ENCODE assay signal across 30 cellular contexts in genomic region chr17:27368971-27369370, GRCh38.
"Had no signal": no experiment of that assay in that cellular context is flagged by ENCODE, and none has a peak within 500 bp of the region (broad histone marks: within the 10 kb centered on the region; RNA-seq: fewer than 3 reads in every experiment).

No MANE protein-coding gene starts in this region.

- H3K27ac Mint-ChIP-seq: activated B cell treated with CpG ODN at 0.5 μM for 24 hours; activated CD8-positive, alpha-beta T cell treated with anti-CD3 and anti-CD28 coated beads for 36 hours; activated naive CD8-positive, alpha-beta T cell; activated T-helper 17 cell treated with anti-CD3 and anti-CD28 coated beads, Interleukin-2, amount 50 U/mL, for 72 hours; dendritic cell treated with granulocyte-macrophage colony-stimulating factor and Interleukin-4, amounts not matched to agents 40 ng/mL and 50 ng/mL, for 4 days; endodermal cell; T-helper 17 cell; T-helper 2 cell treated with Interferon-gamma antibody and Interleukin-4, amounts not matched to agents 5 μg/mL and 100 μg/mL, for 36 hours had no signal

- H3K36me3 ChIP-seq: brain microvascular endothelial cell, WERI-Rb-1 had no signal

- H3K4me1 Mint-ChIP-seq: activated B cell treated with CpG ODN at 0.5 μM for 24 hours; activated T-helper 17 cell treated with anti-CD3 and anti-CD28 coated beads, Interleukin-2, amount 50 U/mL, for 72 hours; central memory CD8-positive, alpha-beta T cell; endodermal cell; T-helper 17 cell had no signal

- DNase-seq: activated B cell treated with CpG ODN at 0.5 μM for 24 hours; activated CD4-positive, alpha-beta T cell treated with anti-CD3 and anti-CD28 coated beads for 48 hours; activated CD4-positive, alpha-beta T cell treated with anti-CD3 and anti-CD28 coated beads, Interleukin-2, amount 50 U/mL, for 1 hour; activated CD4-positive, alpha-beta T cell treated with anti-CD3 and anti-CD28 coated beads, Interleukin-2, amount 50 U/mL, for 48 hours; activated CD8-positive, alpha-beta memory T cell treated with anti-CD3 and anti-CD28 coated beads for 24 hours; activated CD8-positive, alpha-beta T cell treated with anti-CD3 and anti-CD28 coated beads for 36 hours; activated effector memory CD4-positive, alpha-beta T cell treated with Interleukin-2 at 50 U/mL for 16 hours; activated gamma-delta T cell treated with Interleukin-2 at 50 U/mL for 16 hours; activated naive CD4-positive, alpha-beta T cell treated with anti-CD3 and anti-CD28 coated beads, Interleukin-2, amount 50 U/mL, for 16 hours; activated naive CD4-positive, alpha-beta T cell treated with Interleukin-2 at 50 U/mL for 16 hours; activated T-cell treated with anti-CD3 and anti-CD28 coated beads, Interleukin-2, amount 50 U/mL, for 4 hours; amniotic stem cell; anterior cingulate cortex; brain microvascular endothelial cell; dorsolateral prefrontal cortex; effector memory CD4-positive, alpha-beta T cell; endodermal cell; foreskin fibroblast; T-helper 1 cell; T-helper 17 cell; T1000; WERI-Rb-1 had no signal

- H3K4me3 ChIP-seq: coronary artery, dorsolateral prefrontal cortex had no signal

- H3K4me3 Mint-ChIP-seq: activated B cell treated with CpG ODN at 0.5 μM for 24 hours; activated CD8-positive, alpha-beta T cell treated with anti-CD3 and anti-CD28 coated beads for 36 hours; activated naive CD8-positive, alpha-beta T cell; activated T-cell treated with anti-CD3 and anti-CD28 coated beads, Interleukin-2, amount 50 U/mL, for 4 hours; activated T-helper 17 cell treated with anti-CD3 and anti-CD28 coated beads, Interleukin-2, amount 50 U/mL, for 72 hours; central memory CD8-positive, alpha-beta T cell; dendritic cell treated with granulocyte-macrophage colony-stimulating factor and Interleukin-4, amounts not matched to agents 40 ng/mL and 50 ng/mL, for 4 days; endodermal cell; T-helper 17 cell; T-helper 2 cell treated with Interferon-gamma antibody and Interleukin-4, amounts not matched to agents 5 μg/mL and 100 μg/mL, for 36 hours had no signal

- H3K9me3 Mint-ChIP-seq: central memory CD8-positive, alpha-beta T cell had no signal

- ATAC-seq: activated CD4-positive, CD25-positive, alpha-beta regulatory T cell treated with anti-CD3 and anti-CD28 coated beads, Interleukin-2, amount 50 U/mL, for 24 hours; activated CD8-positive, alpha-beta T cell treated with anti-CD3 and anti-CD28 coated beads for 36 hours; activated T-cell treated with anti-CD3 and anti-CD28 coated beads, Interleukin-2, amount 50 U/mL, for 4 hours; activated T-helper 17 cell treated with anti-CD3 and anti-CD28 coated beads, Interleukin-2, amount 50 U/mL, for 72 hours; esophagus mucosa; T-helper 17 cell had no signal

- H3K27ac ChIP-seq: brain microvascular endothelial cell, coronary artery, dorsolateral prefrontal cortex, WERI-Rb-1 had no signal

- H3K27me3 Mint-ChIP-seq: T-helper 17 cell had no signal

- H3K27me3 ChIP-seq: brain microvascular endothelial cell, dorsolateral prefrontal cortex had no signal
